8 cellular contexts compared by ENCODE assay signal in the genomic region with DNA sequence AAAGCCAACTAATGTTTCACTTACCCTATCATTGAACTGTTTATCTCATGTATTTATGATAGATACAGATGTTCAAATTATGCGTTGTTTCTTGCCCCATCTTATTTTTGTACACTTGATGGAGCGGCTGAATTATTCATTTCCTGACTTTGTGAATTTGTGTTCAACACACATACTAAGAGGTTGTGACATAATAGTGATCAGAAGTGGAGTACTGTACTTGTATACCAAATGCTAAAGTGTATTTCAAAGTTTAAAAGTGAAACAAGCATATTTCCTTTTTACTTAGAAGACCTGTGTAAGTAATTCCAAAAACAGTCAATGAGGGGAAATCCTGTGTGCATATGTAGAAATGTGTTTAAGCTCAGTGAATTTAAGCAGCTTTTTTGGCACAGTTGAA. TPM values are rescaled to one million over a fixed set of nuclear protein-coding genes. Genes with fewer than 3 reads are reported as not detected.
DNase-seq lines count a peak whose midpoint lies in the region; ATAC-seq and TF ChIP-seq lines count a peak whose summit lies in the region.

No MANE protein-coding gene starts in this region.

- H3K36me3 ChIP-seq in HUES48 (ENCODE audit: control insufficient read depth, insufficient read depth, low read length) (peaks cover 44% of the 10 kb centered on the region), mammary epithelial cell (ENCODE audit: insufficient read depth, low read length) (peaks cover 39% of the 10 kb centered on the region)

- H3K4me1 ChIP-seq in HUES48 (ENCODE audit: control insufficient read depth, insufficient read depth, low read length) (peaks cover 26% of the 10 kb centered on the region), mammary epithelial cell (ENCODE audit: insufficient read depth, low read length) (peaks cover 20% of the 10 kb centered on the region), mononuclear cell (ENCODE audit: insufficient read depth, low read length) (peaks cover 58% of the 10 kb centered on the region)

- TF ChIP-seq CTCF in 22Rv1 (IDR thresholded peaks at IDR 0.05) (no peak), mammary epithelial cell (conservative IDR thresholded peaks at IDR 0.05 in 1 of 2, IDR thresholded peaks at IDR 0.05 in 1 of 2; ENCODE audit: extremely low read depth in 1 of 2, insufficient read depth in 1 of 2, low read depth in 1 of 2, low read length in 2 of 2) (no peak)

- dilution Hi-C loops in mammary epithelial cell (cut with HindIII; ENCODE audit: low sequenced_read_pairs), result loop anchor here (25.0 kb wide), 1 partner anchor 336 kb away; no protein-coding TSS in a partner anchor

- BruUV-seq in mammary epithelial cell (replicated peaks; lab: Mats Ljungman, UMichigan), result no TSS peak

- H3K79me2 ChIP-seq in mammary epithelial cell (ENCODE audit: insufficient read depth, low read length), result peaks cover 63% of the 10 kb centered on the region

- H3K9ac ChIP-seq in HUES48 (ENCODE audit: low read depth, low read length), result no peak overlapping the region
- peak overlapping the region; percentile 93 for H3K9ac ChIP-seq in mammary epithelial cell (ENCODE audit: insufficient read depth, low read length)

- no peak for DNase-seq in mammary epithelial cell

- H3K9me3 ChIP-seq in HUES48 (ENCODE audit: control insufficient read depth, insufficient read depth, low read length) (no peaks in the 10 kb centered on the region), mammary epithelial cell (replicated peaks; ENCODE audit: insufficient read depth, low read length) (no peaks in the 10 kb centered on the region), mononuclear cell (ENCODE audit: low read depth, low read length) (no peaks in the 10 kb centered on the region)

- H2AFZ ChIP-seq in mammary epithelial cell (ENCODE audit: low read depth, low read length), result no peak overlapping the region

- H4K20me1 ChIP-seq in mammary epithelial cell (ENCODE audit: insufficient read depth, low read length), result no peaks in the 10 kb centered on the region

- CTCF ChIA-PET in mammary epithelial cell (lab: Charles Lee; ENCODE audit: low non-redundant PET), result no interaction called here

- H3K27ac ChIP-seq in 22Rv1 (peak overlapping the region; percentile 97), HUES48 (ENCODE audit: low read depth, low read length) (no peak overlapping the region), mammary epithelial cell (ENCODE audit: insufficient read depth, low read depth, low read length) (peak overlapping the region; percentile 92)

- H3K27me3 ChIP-seq in HUES48 (ENCODE audit: control insufficient read depth, insufficient read depth, low read length), result no peaks in the 10 kb centered on the region
- H3K27me3 ChIP-seq in mammary epithelial cell (ENCODE audit: insufficient read depth, low read length), result no peaks in the 10 kb centered on the region
- H3K27me3 ChIP-seq in mononuclear cell (ENCODE audit: insufficient read depth, low read length), result no peaks in the 10 kb centered on the region

- H3K4me3 ChIP-seq in HUES48 (ENCODE audit: low read depth, low read length), result peak overlapping the region; percentile 98
- H3K4me3 ChIP-seq in mammary epithelial cell (replicated peaks in 1 of 3; ENCODE audit: insufficient read depth in 1 of 3, low read depth in 2 of 3, low read length in 3 of 3), result peak overlapping the region; percentile 74 to 99 (median 87)
- peak overlapping the region; percentile 99 for H3K4me3 ChIP-seq in mononuclear cell (ENCODE audit: low read length)

- peak overlapping the region; percentile 90 for H3K4me2 ChIP-seq in mammary epithelial cell (ENCODE audit: insufficient read depth, low read depth, low read length)

- intact Hi-C loops in mammary epithelial cell (cut with micrococcal nuclease), result no loop called here

- in situ Hi-C loops in mammary epithelial cell (cut with MboI; ENCODE audit: low sequenced_read_pairs in 2 of 2), result no loop called here

- 15% methylated on average over 2 of the region's 2 CpGs for WGBS in mammary epithelial cell (ENCODE audit: low coverage, missing lambda C conversion rate)

- ATAC-seq in GM21717 (IDR thresholded peaks at IDR 0.05; ENCODE audit: unreplicated experiment) (no peak), HG03354 (IDR thresholded peaks at IDR 0.05; ENCODE audit: poor library complexity, severe bottlenecking, unreplicated experiment) (no peak), GM21423 (IDR thresholded peaks at IDR 0.05; ENCODE audit: unreplicated experiment) (no peak), GM21619 (IDR thresholded peaks at IDR 0.05; ENCODE audit: unreplicated experiment) (no peak)

RNA-seq across cellular contexts. Expression of gene NFKBIZ, which starts 1.8 kb away (rescaled TPM):
- total RNA-seq in mammary epithelial cell (10 to 100 TPM; 27.0 to 85.8 TPM), mononuclear cell (1,930 TPM)
- polyA plus RNA-seq in mammary epithelial cell, result 15.3 TPM
- polyA minus RNA-seq in mammary epithelial cell, result 32.8 TPM

Comparison
In these comparisons a context has a peak if more than half of its experiments do, and no peak if none do; other contexts are left out.
1. RNA of gene NFKBIZ, which starts 1.8 kb away (total RNA-seq): 1,930 TPM in mononuclear cell (single experiment); 27.0 to 85.8 TPM in mammary epithelial cell; every median in the first group is over 10 times any median in the second.
2. Peak in every context shown above with its lines, with median percentiles within 50 percentile points of each other: H3K4me3 ChIP-seq.